11 cellular contexts compared by ENCODE assay signal in genomic region chr10:29470355-29470705, GRCh38.
A peak's percentile ranks its signal among the peaks of the same experiment; 100 is the strongest.
DNase-seq lines count a peak whose midpoint lies in the region; ATAC-seq and TF ChIP-seq lines count a peak whose summit lies in the region.
"Had no signal": no experiment of that assay in that cellular context is flagged by ENCODE, and none has a peak within 500 bp of the region (broad histone marks: within the 10 kb centered on the region; RNA-seq: fewer than 3 reads in every experiment).

No MANE protein-coding gene starts in this region.

- WGBS in iPS DF 6.9 (ENCODE audit: insufficient coverage, insufficient read length), result no CpG with 5 or more reads among the region's 16 CpGs

- DNase-seq in MCF 10A (ENCODE audit: unreplicated experiment) (peak; percentile 12), breast epithelium (ENCODE audit: low spot score in 2 of 2) (no peak), iPS DF 6.9 (ENCODE audit: low read depth, low spot score) (peak; percentile 29), type B pancreatic cell (ENCODE audit: extremely low spot score, unreplicated experiment) (no peak), C1 segment of cervical spinal cord (lab: John Stamatoyannopoulos, UW) (no peak), NCI-H2029 treated with DMSO at 0.1 percent for 48 hours (lab: John Stamatoyannopoulos, UW) (no peak), A172 (ENCODE audit: low spot score) (no peak)
- DNase-seq in activated CD8-positive, alpha-beta T cell treated with anti-CD3 and anti-CD28 coated beads for 36 hours, result peak; percentile 51
- DNase-seq: DMS79 treated with DMSO at 0.1 percent for 48 hours, NCI-H524 had no signal

- H3K27me3 ChIP-seq in breast epithelium, result no peaks in the 10 kb centered on the region
- H3K27me3 ChIP-seq in iPS DF 6.9 (ENCODE audit: control insufficient read depth, insufficient read depth, low read length), result no peaks in the 10 kb centered on the region

- H3K36me3 Mint-ChIP-seq in MCF 10A (ENCODE audit: insufficient read depth, unreplicated experiment) (peaks cover 73% of the 10 kb centered on the region), type B pancreatic cell (peaks cover 53% of the 10 kb centered on the region)
- peaks cover 22% of the 10 kb centered on the region for H3K36me3 Mint-ChIP-seq in activated CD8-positive, alpha-beta T cell treated with anti-CD3 and anti-CD28 coated beads for 36 hours (ENCODE audit: low read depth)

- no TSS peak for BruUV-seq in MCF 10A (replicated peaks; lab: Mats Ljungman, UMichigan)

- no peaks in the 10 kb centered on the region for H3K4me1 ChIP-seq in breast epithelium
- no peaks in the 10 kb centered on the region for H3K4me1 ChIP-seq in iPS DF 6.9 (ENCODE audit: control insufficient read depth, insufficient read depth, low read length)

- H3K27me3 Mint-ChIP-seq in MCF 10A (ENCODE audit: insufficient read depth, unreplicated experiment) (no peaks in the 10 kb centered on the region), type B pancreatic cell (no peaks in the 10 kb centered on the region)
- no peaks in the 10 kb centered on the region for H3K27me3 Mint-ChIP-seq in activated CD8-positive, alpha-beta T cell treated with anti-CD3 and anti-CD28 coated beads for 36 hours
- H3K27me3 Mint-ChIP-seq: activated T-helper 17 cell treated with anti-CD3 and anti-CD28 coated beads, Interleukin-2, amount 50 U/mL, for 72 hours had no signal

- H3K4me3 ChIP-seq in breast epithelium (no peak overlapping the region), iPS DF 6.9 (ENCODE audit: low read length) (no peak overlapping the region)

- H3K27ac ChIP-seq in breast epithelium (peak overlapping the region in 1 of 2 donors; percentile 65), iPS DF 6.9 (ENCODE audit: low read length) (no peak overlapping the region)

- H3K36me3 ChIP-seq in breast epithelium, result no peaks in the 10 kb centered on the region
- H3K36me3 ChIP-seq in iPS DF 6.9 (ENCODE audit: control insufficient read depth, insufficient read depth, low read length), result no peaks in the 10 kb centered on the region

- no peak for TF ChIP-seq POLR2A in breast epithelium (IDR thresholded peaks at IDR 0.05)

- POLR2A ChIA-PET in MCF 10A (lab: Yijun Ruan, JAX), result no interaction called here
- POLR2A ChIA-PET in activated CD8-positive, alpha-beta T cell treated with anti-CD3 and anti-CD28 coated beads for 36 hours (lab: Charles Lee), result no interaction called here

- peaks cover 15% of the 10 kb centered on the region for H3K4me1 Mint-ChIP-seq in MCF 10A (ENCODE audit: insufficient read depth, unreplicated experiment)
- peaks cover 16% of the 10 kb centered on the region for H3K4me1 Mint-ChIP-seq in activated CD8-positive, alpha-beta T cell treated with anti-CD3 and anti-CD28 coated beads for 36 hours (ENCODE audit: low read depth)
- peaks cover 20% of the 10 kb centered on the region for H3K4me1 Mint-ChIP-seq in type B pancreatic cell (ENCODE audit: unreplicated experiment)
- H3K4me1 Mint-ChIP-seq: activated T-helper 17 cell treated with anti-CD3 and anti-CD28 coated beads, Interleukin-2, amount 50 U/mL, for 72 hours had no signal

- TF ChIP-seq CTCF in MCF 10A (IDR thresholded peaks at IDR 0.05; ENCODE audit: unreplicated experiment) (peak; percentile 26), breast epithelium (IDR thresholded peaks at IDR 0.05) (no peak), type B pancreatic cell (conservative IDR thresholded peaks at IDR 0.05) (peak; percentile 66)
- TF ChIP-seq CTCF in activated CD8-positive, alpha-beta T cell treated with anti-CD3 and anti-CD28 coated beads for 36 hours (IDR thresholded peaks at IDR 0.05), result peak; percentile 64

- H3K4me3 Mint-ChIP-seq in MCF 10A (ENCODE audit: unreplicated experiment) (no peak overlapping the region), type B pancreatic cell (no peak overlapping the region)
- no peak overlapping the region for H3K4me3 Mint-ChIP-seq in activated CD8-positive, alpha-beta T cell treated with anti-CD3 and anti-CD28 coated beads for 36 hours
- H3K4me3 Mint-ChIP-seq: activated T-helper 17 cell treated with anti-CD3 and anti-CD28 coated beads, Interleukin-2, amount 50 U/mL, for 72 hours had no signal

- CTCF ChIA-PET in MCF 10A (lab: Yijun Ruan, JAX), result interaction anchor here (0.8 kb wide), 1 partner anchor 9 kb away, joined by 3 read pairs; no protein-coding TSS in a partner anchor
- CTCF ChIA-PET in activated CD8-positive, alpha-beta T cell treated with anti-CD3 and anti-CD28 coated beads for 36 hours (lab: Charles Lee), result interaction anchor here (0.8 to 3.9 kb wide), 8 partner anchors 13 to 78 kb away, joined by 3 to 37 read pairs (median 5); no protein-coding TSS in a partner anchor

- peak; percentile 58 for ATAC-seq in activated CD8-positive, alpha-beta T cell treated with anti-CD3 and anti-CD28 coated beads for 36 hours
- ATAC-seq: activated T-helper 17 cell treated with anti-CD3 and anti-CD28 coated beads, Interleukin-2, amount 50 U/mL, for 72 hours had no signal

- H3K27ac Mint-ChIP-seq in MCF 10A (ENCODE audit: low read depth, unreplicated experiment) (no peak overlapping the region), type B pancreatic cell (peak overlapping the region; percentile 48)
- H3K27ac Mint-ChIP-seq in activated CD8-positive, alpha-beta T cell treated with anti-CD3 and anti-CD28 coated beads for 36 hours, result no peak overlapping the region

- intact Hi-C loops in MCF 10A (cut with micrococcal nuclease), result no loop called here
- intact Hi-C loops in breast epithelium (cut with DNase I; ENCODE audit: low total_unique reads), result no loop called here
- intact Hi-C loops in activated CD8-positive, alpha-beta T cell treated with anti-CD3 and anti-CD28 coated beads for 36 hours (cut with micrococcal nuclease), result no loop called here

- H3K9me3 Mint-ChIP-seq in MCF 10A (ENCODE audit: unreplicated experiment), result no peaks in the 10 kb centered on the region
- no peaks in the 10 kb centered on the region for H3K9me3 Mint-ChIP-seq in activated CD8-positive, alpha-beta T cell treated with anti-CD3 and anti-CD28 coated beads for 36 hours
- no peaks in the 10 kb centered on the region for H3K9me3 Mint-ChIP-seq in type B pancreatic cell
- H3K9me3 Mint-ChIP-seq: activated T-helper 17 cell treated with anti-CD3 and anti-CD28 coated beads, Interleukin-2, amount 50 U/mL, for 72 hours had no signal

- H3K9me3 ChIP-seq in breast epithelium (no peaks in the 10 kb centered on the region), iPS DF 6.9 (ENCODE audit: control insufficient read depth, insufficient read depth, low read length) (no peaks in the 10 kb centered on the region)

Comparison
In these comparisons a context has a peak if more than half of its experiments do, and no peak if none do; other contexts are left out.
1. DNase-seq: peak in MCF 10A (single experiment), activated CD8-positive, alpha-beta T cell treated with anti-CD3 and anti-CD28 coated beads for 36 hours (single experiment) and iPS DF 6.9 (single experiment); none in breast epithelium (0 of 2), type B pancreatic cell (single experiment), C1 segment of cervical spinal cord (0 of 14), NCI-H2029 treated with DMSO at 0.1 percent for 48 hours (single experiment) and A172 (single experiment).
2. CTCF ChIP-seq: peak in MCF 10A (single experiment), activated CD8-positive, alpha-beta T cell treated with anti-CD3 and anti-CD28 coated beads for 36 hours (single experiment) and type B pancreatic cell (single experiment); none in breast epithelium (0 of 3).